In genomic region chr6:1312444-1313363, GRCh38 we compare ENCODE assay signal across 8 cellular contexts. TPM values are rescaled to one million over a fixed set of nuclear protein-coding genes. Genes with fewer than 3 reads are reported as not detected.
DNase-seq lines count a peak whose midpoint lies in the region; ATAC-seq and TF ChIP-seq lines count a peak whose summit lies in the region.

No MANE protein-coding gene starts in this region.

- POLR2A ChIA-PET in CD4-positive, alpha-beta memory T cell (lab: Charles Lee; ENCODE audit: partially characterized antibody): no interaction called here

- H3K9ac ChIP-seq in MM.1S (ENCODE audit: low read length) (no peak overlapping the region), mucosa of rectum (ENCODE audit: low read depth in 1 of 2, low read length in 2 of 2) (peak overlapping the region in 1 of 2 donors; percentile 41)

- H3K4me1 ChIP-seq in CD4-positive, alpha-beta memory T cell (ENCODE audit: insufficient read depth, low read length): peaks cover 10% of the 10 kb centered on the region
- no peaks in the 10 kb centered on the region for H3K4me1 ChIP-seq in MM.1S (ENCODE audit: low read length)
- peaks cover 0 to 9% of the 10 kb centered on the region in 2 donors for H3K4me1 ChIP-seq in mucosa of rectum (ENCODE audit: control insufficient read depth in 2 of 2, insufficient read depth in 2 of 2, low read length in 2 of 2)

- 0 out of 2 replicates have a peak overlapping the region, but pooled peaks have one; percentile 61 for H2AFZ ChIP-seq in MM.1S (ENCODE audit: low read length)

- no peaks in the 10 kb centered on the region for H4K20me1 ChIP-seq in MM.1S (ENCODE audit: insufficient read depth, low read length)

- peaks cover 18% of the 10 kb centered on the region for H3K27me3 ChIP-seq in CD4-positive, alpha-beta memory T cell (ENCODE audit: insufficient read depth, low read length)
- peaks cover 36% of the 10 kb centered on the region for H3K27me3 ChIP-seq in MM.1S (replicated peaks; ENCODE audit: insufficient read depth, low read length)
- peaks cover 43 to 45% of the 10 kb centered on the region in 2 donors for H3K27me3 ChIP-seq in mucosa of rectum (ENCODE audit: control insufficient read depth in 2 of 2, insufficient read depth in 2 of 2, low read length in 2 of 2)

- no peak overlapping the region for H3K27ac Mint-ChIP-seq in CD4-positive, alpha-beta memory T cell

- H3K36me3 ChIP-seq in CD4-positive, alpha-beta memory T cell (ENCODE audit: insufficient read depth, low read length): no peaks in the 10 kb centered on the region
- H3K36me3 ChIP-seq in MM.1S (replicated peaks; ENCODE audit: insufficient read depth, low read length) (no peaks in the 10 kb centered on the region), mucosa of rectum (ENCODE audit: control insufficient read depth in 2 of 2, insufficient read depth in 2 of 2, low read length in 2 of 2) (no peaks in the 10 kb centered on the region)

- no peaks in the 10 kb centered on the region for H3K79me2 ChIP-seq in MM.1S (ENCODE audit: low read length)

- CTCF ChIA-PET in CD4-positive, alpha-beta memory T cell (lab: Charles Lee; ENCODE audit: partially characterized antibody): no interaction called here

- H3K9me3 ChIP-seq in CD4-positive, alpha-beta memory T cell (ENCODE audit: control insufficient read depth in 1 of 2, low read length in 2 of 2): no peaks in the 10 kb centered on the region
- H3K9me3 ChIP-seq in MM.1S (replicated peaks; ENCODE audit: insufficient read depth, low read length) (no peaks in the 10 kb centered on the region), mucosa of rectum (ENCODE audit: control insufficient read depth in 2 of 2, low read length in 2 of 2) (no peaks in the 10 kb centered on the region)

- H3K4me2 ChIP-seq in MM.1S (ENCODE audit: low read depth, low read length): peak overlapping the region; percentile 92

- peaks cover 42 to 55% of the 10 kb centered on the region in 2 donors for H3K27me3 Mint-ChIP-seq in CD4-positive, alpha-beta memory T cell

- no peak overlapping the region for H3K4me3 ChIP-seq in CD4-positive, alpha-beta memory T cell (ENCODE audit: low read length in 2 of 2)
- H3K4me3 ChIP-seq in MM.1S (ENCODE audit: low read length) (peak overlapping the region; percentile 65), mucosa of rectum (ENCODE audit: low read length in 2 of 2) (peak overlapping the region; percentile 42 to 52)

- H3K4me1 Mint-ChIP-seq in CD4-positive, alpha-beta memory T cell: peaks cover 17 to 39% (median 29%) of the 10 kb centered on the region in 4 donors

- no peak overlapping the region for H3K27ac ChIP-seq in CD4-positive, alpha-beta memory T cell (ENCODE audit: low read depth, low read length)
- no peak overlapping the region for H3K27ac ChIP-seq in MM.1S (ENCODE audit: low read length)
- peak overlapping the region; percentile 2 for H3K27ac ChIP-seq in cingulate gyrus (ENCODE audit: low read depth, low read length)
- peak overlapping the region in 1 of 2 donors; percentile 26 for H3K27ac ChIP-seq in mucosa of rectum (ENCODE audit: low read depth in 2 of 2, low read length in 2 of 2)

- H3K9me2 ChIP-seq in MM.1S (replicated peaks; ENCODE audit: insufficient read depth, low read length): no peaks in the 10 kb centered on the region

- no peaks in the 10 kb centered on the region; the same call in 1 of the 2 replicates for H3F3A ChIP-seq in MM.1S (ENCODE audit: insufficient read depth, low read length)

- intact Hi-C loops in CD4-positive, alpha-beta memory T cell (cut with micrococcal nuclease): no loop called here

- ATAC-seq in HG02571 (IDR thresholded peaks at IDR 0.05; ENCODE audit: unreplicated experiment): no peak

- peaks cover 0 to 5% (median 0%) of the 10 kb centered on the region in 8 donors for H3K9me3 Mint-ChIP-seq in CD4-positive, alpha-beta memory T cell

- H3K4me3 Mint-ChIP-seq in CD4-positive, alpha-beta memory T cell: peak overlapping the region in 5 of 8 donors; percentile 36 to 77 (median 49)

- DNase-seq in CD4-positive, alpha-beta memory T cell: no peak
- DNase-seq in MM.1S (no peak), NOMO-1 treated with DMSO at 0.1 percent for 48 hours (lab: John Stamatoyannopoulos, UW; ENCODE audit: unreplicated experiment) (no peak), COR-L47 (lab: John Stamatoyannopoulos, UW) (no peak), superior temporal gyrus (ENCODE audit: extremely low spot score) (no peak)

- TF ChIP-seq CTCF in MM.1S (IDR thresholded peaks at IDR 0.05; ENCODE audit: low read length): no peak

- no peaks in the 10 kb centered on the region for H3K36me3 Mint-ChIP-seq in CD4-positive, alpha-beta memory T cell

RNA-seq across cellular contexts. Expression of gene FOXQ1, which starts 0.8 kb away (rescaled TPM):
- not detected for total RNA-seq in CD4-positive, alpha-beta memory T cell
- not detected for polyA plus RNA-seq in CD4-positive, alpha-beta memory T cell

Comparison
In these comparisons a context has a peak if more than half of its experiments do, and no peak if none do; other contexts are left out.
1. H3K4me3 ChIP-seq: peak in MM.1S (single experiment) and mucosa of rectum (2 of 2); none in CD4-positive, alpha-beta memory T cell (0 of 2).